27 cellular contexts compared by ENCODE assay signal in the genomic region with DNA sequence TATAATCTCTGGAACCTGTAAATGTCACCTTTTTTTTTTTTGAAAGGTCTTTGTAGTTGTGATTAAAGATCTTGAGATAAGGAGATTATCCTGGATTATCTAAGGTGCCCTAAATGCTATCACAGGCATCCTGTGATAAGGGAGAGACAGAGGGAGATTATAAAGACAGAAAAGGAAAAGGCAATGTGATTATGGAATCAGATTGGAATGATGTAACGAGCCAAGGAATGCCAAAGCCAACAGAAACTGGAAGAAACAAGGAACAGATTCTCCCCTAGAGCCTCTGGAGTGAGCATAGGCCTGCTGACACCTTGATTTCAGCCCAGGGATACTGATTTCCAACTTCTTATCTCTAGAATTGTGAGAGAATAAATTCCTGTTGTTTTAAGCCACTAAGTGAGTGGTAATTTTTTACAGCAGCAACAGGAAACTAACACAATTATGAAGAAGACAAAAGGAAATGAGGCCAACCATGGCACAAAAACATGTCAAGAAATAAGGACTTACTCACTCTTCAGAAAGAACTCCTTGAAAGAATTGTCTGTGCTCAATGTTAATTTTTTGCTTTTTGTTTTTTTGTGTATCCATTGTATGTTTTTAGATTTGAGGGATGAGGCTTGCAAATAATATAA.
"Had no signal": no experiment of that assay in that cellular context is flagged by ENCODE, and none has a peak within 500 bp of the region (broad histone marks: within the 10 kb centered on the region; RNA-seq: fewer than 3 reads in every experiment).

No MANE protein-coding gene starts in this region.

- H3K4me3 Mint-ChIP-seq: activated CD4-positive, alpha-beta T cell treated with anti-CD3 and anti-CD28 coated beads for 36 hours; activated CD8-positive, alpha-beta T cell treated with anti-CD3 and anti-CD28 coated beads, Interleukin-2, amount 10 ng/mL, durations not matched to agents 7 days and 5 days; activated naive CD4-positive, alpha-beta T cell treated with anti-CD3 and anti-CD28 coated beads, Interleukin-2, amount 50 U/mL, for 24 hours; activated T-cell treated with anti-CD3 and anti-CD28 coated beads, Interleukin-2, amount 50 U/mL, for 24 hours; activated T-helper 1 cell treated with anti-CD3 and anti-CD28 coated beads, Interleukin-12 subunit alpha, Interleukin-12 subunit beta, Interleukin-2, Interleukin-4 antibody, amounts not matched to agents 30 ng/mL and 10 ng/mL and 1 ng/mL, durations not matched to agents 14 hours and 24 hours and 36 hours had no signal

- ATAC-seq: activated CD4-positive, alpha-beta T cell treated with anti-CD3 and anti-CD28 coated beads for 36 hours; activated CD8-positive, alpha-beta T cell treated with anti-CD3 and anti-CD28 coated beads, Interleukin-2, amount 10 ng/mL, durations not matched to agents 7 days and 5 days; body of pancreas; Panc1; Right ventricle myocardium inferior had no signal

- H3K27me3 ChIP-seq: body of pancreas had no signal

- H3K4me3 ChIP-seq: body of pancreas, SK-N-MC had no signal

- H3K27ac Mint-ChIP-seq: activated CD4-positive, alpha-beta T cell treated with anti-CD3 and anti-CD28 coated beads for 36 hours; activated CD8-positive, alpha-beta T cell treated with anti-CD3 and anti-CD28 coated beads, Interleukin-2, amount 10 ng/mL, durations not matched to agents 7 days and 5 days; activated naive CD4-positive, alpha-beta T cell treated with anti-CD3 and anti-CD28 coated beads, Interleukin-2, amount 50 U/mL, for 24 hours; activated T-cell treated with anti-CD3 and anti-CD28 coated beads, Interleukin-2, amount 50 U/mL, for 24 hours; activated T-helper 1 cell treated with anti-CD3 and anti-CD28 coated beads, Interleukin-12 subunit alpha, Interleukin-12 subunit beta, Interleukin-2, Interleukin-4 antibody, amounts not matched to agents 30 ng/mL and 10 ng/mL and 1 ng/mL, durations not matched to agents 14 hours and 24 hours and 36 hours had no signal

- H3K9me3 ChIP-seq: body of pancreas had no signal

- H3K4me1 Mint-ChIP-seq: activated CD4-positive, alpha-beta T cell treated with anti-CD3 and anti-CD28 coated beads for 36 hours; activated naive CD4-positive, alpha-beta T cell treated with anti-CD3 and anti-CD28 coated beads, Interleukin-2, amount 50 U/mL, for 24 hours had no signal

- H3K36me3 Mint-ChIP-seq: activated naive CD4-positive, alpha-beta T cell treated with anti-CD3 and anti-CD28 coated beads, Interleukin-2, amount 50 U/mL, for 24 hours had no signal

- H3K9me3 Mint-ChIP-seq: activated T-helper 1 cell treated with anti-CD3 and anti-CD28 coated beads, Interleukin-12 subunit alpha, Interleukin-12 subunit beta, Interleukin-2, Interleukin-4 antibody, amounts not matched to agents 30 ng/mL and 10 ng/mL and 1 ng/mL, durations not matched to agents 14 hours and 24 hours and 36 hours had no signal

- H3K27ac ChIP-seq: body of pancreas, SK-N-MC, VCaP had no signal

- DNase-seq: activated CD4-positive, alpha-beta T cell treated with anti-CD3 and anti-CD28 coated beads for 36 hours; activated CD4-positive, alpha-beta T cell treated with anti-CD3 and anti-CD28 coated beads, Interleukin-2, amount 50 U/mL, for 1 hour; activated CD8-positive, alpha-beta T cell treated with anti-CD3 and anti-CD28 coated beads, Interleukin-2, amount 10 ng/mL, durations not matched to agents 7 days and 5 days; activated effector memory CD4-positive, alpha-beta T cell treated with Interleukin-2 at 50 U/mL for 16 hours; activated naive CD4-positive, alpha-beta T cell; activated T-cell treated with anti-CD3 and anti-CD28 coated beads, Interleukin-2, amount 50 U/mL, for 24 hours; aorta; body of pancreas; central memory CD4-positive, alpha-beta T cell; Kasumi-1; KBM-7; NCI-H1105 treated with DMSO at 0.1 percent for 48 hours; NCI-H146; NCI-H187 treated with DMSO at 0.1 percent for 48 hours; NCI-H2081 treated with DMSO at 0.1 percent for 48 hours; NCI-H446 treated with DMSO at 0.1 percent for 48 hours; NCI-H524 treated with DMSO at 0.1 percent for 48 hours; NCI-H748 treated with DMSO at 0.1 percent for 48 hours; OCI-M1; RPMI8226; T-helper 1 cell had no signal

- H3K4me1 ChIP-seq: body of pancreas had no signal
